In genomic region chr18:74124642-74125041, GRCh38 we compare ENCODE assay signal across 29 cellular contexts. TPM values are rescaled to one million over a fixed set of nuclear protein-coding genes. Genes with fewer than 3 reads are reported as not detected.
"Had no signal": no experiment of that assay in that cellular context is flagged by ENCODE, and none has a peak within 500 bp of the region (broad histone marks: within the 10 kb centered on the region; RNA-seq: fewer than 3 reads in every experiment).

No MANE protein-coding gene starts in this region.

- DNase-seq: activated B cell treated with CpG ODN at 0.5 μM for 24 hours; activated CD4-positive, alpha-beta memory T cell treated with anti-CD3 and anti-CD28 coated beads for 36 hours; activated CD4-positive, alpha-beta T cell treated with anti-CD3 and anti-CD28 coated beads for 4 hours; activated CD4-positive, alpha-beta T cell treated with anti-CD3 and anti-CD28 coated beads, Interleukin-2, amount 10 ng/mL, durations not matched to agents 24 days and 14 days; activated CD4-positive, alpha-beta T cell treated with anti-CD3 and anti-CD28 coated beads, Interleukin-2, amount 50 U/mL, for 1 hour; activated CD4-positive, alpha-beta T cell treated with anti-CD3 and anti-CD28 coated beads, Interleukin-2, amount 50 U/mL, for 4 hours; activated CD4-positive, CD25-positive, alpha-beta regulatory T cell treated with anti-CD3 and anti-CD28 coated beads, Interleukin-2, amount 50 U/mL, for 72 hours; activated CD8-positive, alpha-beta memory T cell treated with anti-CD3 and anti-CD28 coated beads, Interleukin-2, amount 50 U/mL, for 4 hours; activated CD8-positive, alpha-beta T cell treated with anti-CD3 and anti-CD28 coated beads for 36 hours; activated effector memory CD4-positive, alpha-beta T cell treated with anti-CD3 and anti-CD28 coated beads, Interleukin-2, amount 50 U/mL, for 16 hours; activated gamma-delta T cell treated with Interleukin-2 at 50 U/mL for 16 hours; activated naive CD4-positive, alpha-beta T cell; activated naive CD4-positive, alpha-beta T cell treated with anti-CD3 and anti-CD28 coated beads for 36 hours; activated naive CD4-positive, alpha-beta T cell treated with anti-CD3 and anti-CD28 coated beads, Interleukin-2, amount 50 U/mL, for 16 hours; activated naive CD8-positive, alpha-beta T cell treated with anti-CD3 and anti-CD28 coated beads for 36 hours; activated T-cell treated with anti-CD3 and anti-CD28 coated beads for 4 hours; activated T-cell treated with anti-CD3 and anti-CD28 coated beads, Interleukin-2, amount 50 U/mL, for 1 hour; activated T-cell treated with anti-CD3 and anti-CD28 coated beads, Interleukin-2, amount 50 U/mL, for 4 hours; activated T-cell treated with anti-CD3 and anti-CD28 coated beads, Interleukin-2, amount 50 U/mL, for 72 hours; amygdala; anterior cingulate cortex; caudate nucleus; cerebellar nuclear complex; T-helper 1 cell; T-helper 2 cell; T-helper 9 cell had no signal

- H3K4me3 ChIP-seq: ascending aorta, cardiac muscle cell had no signal

- H3K27me3 ChIP-seq: ascending aorta, cardiac muscle cell had no signal

- H3K4me1 ChIP-seq: ascending aorta had no signal

- H3K36me3 ChIP-seq: ascending aorta, cardiac muscle cell had no signal

- H3K9me3 ChIP-seq: ascending aorta had no signal

RNA-seq across cellular contexts. Expression of gene FBXO15, which starts 23.0 kb away (rescaled TPM):
- total RNA-seq: ascending aorta, bronchial epithelial cell had no signal
